ENCODE assay signal across 2 cellular contexts in genomic region chr1:37561794-37562132, GRCh38.
TF ChIP-seq lines count a peak whose summit lies in the region.

No MANE protein-coding gene starts in this region.

TF ChIP-seq in HCT116, 20 proteins besides CTCF, POLR2A, EP300 and RAD21:
- TF ChIP-seq ATF3 (IDR thresholded peaks at IDR 0.05): no peak
- TF ChIP-seq POLR2AphosphoS5 (IDR thresholded peaks at IDR 0.05; ENCODE audit: low read depth, low read length): no peak; the same call in 1 of the 2 replicates
- TF ChIP-seq SP1 (IDR thresholded peaks at IDR 0.05; ENCODE audit: low read depth): no peak
- no peak for TF ChIP-seq REST (IDR thresholded peaks at IDR 0.05; ENCODE audit: low read depth)
- TF ChIP-seq ZFX (IDR thresholded peaks at IDR 0.05): no peak
- no peak for TF ChIP-seq CEBPB (IDR thresholded peaks at IDR 0.05; ENCODE audit: low read depth)
- TF ChIP-seq EZH2 (IDR thresholded peaks at IDR 0.05): no peak
- TF ChIP-seq YY1 (IDR thresholded peaks at IDR 0.05; ENCODE audit: extremely low read depth, insufficient replicate concordance, low read depth, low read length): no peak
- no peak for TF ChIP-seq TCF7L2 (IDR thresholded peaks at IDR 0.05; ENCODE audit: borderline replicate concordance, extremely low read depth, insufficient read depth, insufficient read length)
- no peak for TF ChIP-seq CBX3 (IDR thresholded peaks at IDR 0.05; ENCODE audit: low read depth)
- TF ChIP-seq SRF (IDR thresholded peaks at IDR 0.05; ENCODE audit: low read depth): no peak
- no peak for TF ChIP-seq EZH2phosphoT487 (IDR thresholded peaks at IDR 0.05; ENCODE audit: borderline replicate concordance)
- TF ChIP-seq ELF1 (IDR thresholded peaks at IDR 0.05; ENCODE audit: borderline replicate concordance, low read depth): no peak

TF ChIP-seq in endothelial cell of umbilical vein, 7 proteins besides CTCF, POLR2A, EP300 and RAD21:
- TF ChIP-seq FOS (IDR thresholded peaks at IDR 0.05; ENCODE audit: borderline replicate concordance, insufficient read depth, low read length) (no peak), MYC (IDR thresholded peaks at IDR 0.05; ENCODE audit: low read depth, low read length) (no peak), EZH2 (IDR thresholded peaks at IDR 0.05; ENCODE audit: borderline replicate concordance, low read depth, low read length, severe bottlenecking) (no peak), GATA2 (IDR thresholded peaks at IDR 0.05; ENCODE audit: insufficient read depth, insufficient read length, low read depth, low read length) (no peak), MAX (IDR thresholded peaks at IDR 0.05; ENCODE audit: insufficient read depth, insufficient read length) (no peak), POLR2AphosphoS5 (IDR thresholded peaks at IDR 0.05; ENCODE audit: insufficient read depth, low read depth, low read length) (no peak)
